8 cellular contexts compared by ENCODE assay signal in the genomic region with DNA sequence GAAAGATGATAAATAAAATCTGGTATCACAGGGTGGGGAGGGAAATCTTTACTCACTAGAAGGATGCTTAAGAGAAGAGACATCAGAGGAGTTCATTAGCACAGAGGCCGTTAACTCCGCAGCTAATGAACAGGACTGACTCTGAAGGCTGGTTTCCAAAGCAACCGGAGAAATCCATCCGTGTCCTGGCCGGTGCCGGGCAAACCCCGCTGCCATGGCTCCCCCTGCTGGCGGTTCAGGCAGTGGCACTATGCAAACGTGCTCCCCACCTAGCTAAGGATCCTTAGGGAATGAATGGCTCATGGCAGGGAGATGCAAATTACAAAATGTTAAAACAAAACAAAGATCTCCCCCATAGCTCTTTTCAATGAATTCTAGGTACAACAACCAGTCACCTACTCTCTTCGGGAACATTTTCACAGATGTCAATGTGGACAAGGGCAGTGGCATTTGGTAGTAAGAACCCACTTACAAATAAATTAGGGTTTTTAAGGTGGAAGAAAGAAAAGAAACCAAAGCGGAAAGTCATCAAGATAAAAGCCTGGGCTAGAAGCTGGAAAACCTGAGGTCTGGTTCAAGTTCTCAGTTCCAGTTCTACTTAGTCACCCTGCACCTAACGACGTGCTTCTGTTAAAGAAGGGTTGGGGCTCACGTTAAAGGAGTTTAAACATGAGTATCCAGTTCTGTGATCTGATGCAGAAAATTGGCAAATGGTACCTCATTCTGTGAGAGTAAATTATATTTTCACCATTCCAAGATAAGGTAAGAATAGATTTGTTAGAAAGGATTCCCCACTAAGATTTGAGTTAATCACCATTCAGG.
A peak's percentile ranks its signal among the peaks of the same experiment; 100 is the strongest.
DNase-seq lines count a peak whose midpoint lies in the region; TF ChIP-seq lines count a peak whose summit lies in the region.

No MANE protein-coding gene starts in this region.

- no peaks in the 10 kb centered on the region for H4K20me1 ChIP-seq in GM23248 (ENCODE audit: insufficient read depth)

- H2AFZ ChIP-seq in GM23248 = no peak overlapping the region

- TF ChIP-seq POLR2A in lower leg skin (IDR thresholded peaks at IDR 0.05) = no peak

- peak; percentile 52 for DNase-seq in DMS53 treated with DMSO at 0.1 percent for 48 hours (lab: John Stamatoyannopoulos, UW; ENCODE audit: unreplicated experiment)
- peak; percentile 79 for DNase-seq in GM23248
- peak; percentile 23 for DNase-seq in NCI-H1694 (lab: John Stamatoyannopoulos, UW)
- peak; percentile 82 for DNase-seq in activated CD4-positive, alpha-beta T cell treated with anti-CD3 and anti-CD28 coated beads for 48 hours
- peak; percentile 64 for DNase-seq in dedifferentiated amniotic fluid mesenchymal stem cell (ENCODE audit: extremely low spot score)
- peak; percentile 44 to 94 for DNase-seq in lower leg skin (ENCODE audit: low spot score in 2 of 2)
- peak; percentile 16 to 47 (median 21) for DNase-seq in stimulated activated CD4-positive, alpha-beta T cell treated with anti-CD3 and anti-CD28 coated beads, TNF-alpha, amount 100 ng/mL, for 4 hours (ENCODE audit: low read depth in 3 of 3)
- DNase-seq in NCI-H2029 (lab: John Stamatoyannopoulos, UW) = no peak

- H3K27me3 ChIP-seq in GM23248 (replicated peaks; ENCODE audit: insufficient read depth) = no peaks in the 10 kb centered on the region

- no peaks in the 10 kb centered on the region for H3K79me2 ChIP-seq in GM23248 (ENCODE audit: insufficient read depth)

- no peak overlapping the region for H3K27ac ChIP-seq in GM23248

- no peaks in the 10 kb centered on the region for H3K9me3 ChIP-seq in GM23248 (ENCODE audit: low read depth)

- 0 out of 2 replicates have a peak, but pooled peaks cover 3% of the 10 kb centered on the region for H3K4me1 ChIP-seq in GM23248 (ENCODE audit: insufficient read depth)

- 36 to 40% methylated on average over 14 of the region's 14 CpGs for WGBS in GM23248 (ENCODE audit: low coverage in 1 of 2, low lambda C conversion rate in 2 of 2, missing lambda C conversion rate in 2 of 2), 2 experiments
- 34 to 36% methylated on average over 14 of the region's 14 CpGs for WGBS in lower leg skin, 2 donors

- no peaks in the 10 kb centered on the region for H3K9me2 ChIP-seq in GM23248 (ENCODE audit: insufficient read depth)

- in situ Hi-C loops in GM23248 (cut with MboI) = no loop called here

- H3K4me3 ChIP-seq in GM23248 (no peak overlapping the region), lower leg skin (ENCODE audit: low read depth, poor library complexity, severe bottlenecking) (no peak overlapping the region)

- no peak overlapping the region for H3K9ac ChIP-seq in GM23248

- H3K36me3 ChIP-seq in GM23248 (ENCODE audit: low read depth) = no peaks in the 10 kb centered on the region

- no peak overlapping the region for H3K4me2 ChIP-seq in GM23248 (ENCODE audit: unreplicated experiment)

- peaks cover 3% of the 10 kb centered on the region; the same call in 1 of the 2 replicates for H3F3A ChIP-seq in GM23248 (ENCODE audit: insufficient read depth)

- peak in 1 of 3 donors; percentile 51 for TF ChIP-seq CTCF in lower leg skin (IDR thresholded peaks at IDR 0.05)

- intact Hi-C loops in lower leg skin (cut with DNase I; ENCODE audit: low total_unique reads) = no loop called here
